9 cellular contexts compared by ENCODE assay signal in genomic region chr2:219280682-219281081, GRCh38. TPM values are rescaled to one million over a fixed set of nuclear protein-coding genes. Genes with fewer than 3 reads are reported as not detected.
DNase-seq lines count a peak whose midpoint lies in the region; ATAC-seq, FAIRE-seq and TF ChIP-seq lines count a peak whose summit lies in the region.
"Had no signal": no experiment of that assay in that cellular context is flagged by ENCODE, and none has a peak within 500 bp of the region (broad histone marks: within the 10 kb centered on the region; RNA-seq: fewer than 3 reads in every experiment).

No MANE protein-coding gene starts in this region.

- ATAC-seq in HG02678 (IDR thresholded peaks at IDR 0.05; ENCODE audit: unreplicated experiment): no peak
- ATAC-seq: pancreas had no signal

- H3K27me3 ChIP-seq in BLaER1 treated with 17β-estradiol and CSF1 and Interleukin-3, amounts not matched to agents 10 nM and 100 nM: no peaks in the 10 kb centered on the region
- H3K27me3 ChIP-seq in Loucy (ENCODE audit: insufficient read depth, low read length, poor library complexity, severe bottlenecking): no peaks in the 10 kb centered on the region
- H3K27me3 ChIP-seq in osteoblast (ENCODE audit: insufficient read depth, low read length): no peaks in the 10 kb centered on the region
- H3K27me3 ChIP-seq: pancreas had no signal

- H3K9me3 Mint-ChIP-seq in chondrocyte (ENCODE audit: low read depth): no peaks in the 10 kb centered on the region

- H3K9ac ChIP-seq in BLaER1 treated with 17β-estradiol and CSF1 and Interleukin-3, amounts not matched to agents 10 nM and 100 nM: peak overlapping the region in 8 of 11 experiments; percentile 7 to 96 (median 82); a peak in 10 of 22 replicates
- H3K9ac ChIP-seq in Loucy (ENCODE audit: low read depth, low read length, poor library complexity, severe bottlenecking): no peak overlapping the region

- TF ChIP-seq CTCF in Loucy (conservative IDR thresholded peaks at IDR 0.05; ENCODE audit: low read length) (no peak), chondrocyte (IDR thresholded peaks at IDR 0.05) (no peak), osteoblast (IDR thresholded peaks at IDR 0.05; ENCODE audit: extremely low read depth, low read depth, low read length) (no peak)

- H3K4me3 Mint-ChIP-seq in chondrocyte (ENCODE audit: unreplicated experiment): peak overlapping the region; percentile 85

- H3K9me3 ChIP-seq in BLaER1 treated with 17β-estradiol and CSF1 and Interleukin-3, amounts not matched to agents 10 nM and 100 nM (replicated peaks in 1 of 11): no peaks in the 10 kb centered on the region
- H3K9me3 ChIP-seq in Loucy (ENCODE audit: insufficient read depth, low read depth, low read length) (no peaks in the 10 kb centered on the region), osteoblast (ENCODE audit: low read depth, low read length) (no peaks in the 10 kb centered on the region)
- H3K9me3 ChIP-seq: pancreas had no signal

- H3K4me1 ChIP-seq in BLaER1 treated with 17β-estradiol and CSF1 and Interleukin-3, amounts not matched to agents 10 nM and 100 nM: peaks cover 62 to 81% (median 79%) of the 10 kb centered on the region in 10 experiments
- peaks cover 23% of the 10 kb centered on the region for H3K4me1 ChIP-seq in Loucy (ENCODE audit: insufficient read depth, low read length, poor library complexity, severe bottlenecking)
- peaks cover 23% of the 10 kb centered on the region for H3K4me1 ChIP-seq in osteoblast (ENCODE audit: insufficient read depth, low read length)

- H3F3A ChIP-seq in Loucy (ENCODE audit: low read depth): no peaks in the 10 kb centered on the region

- DNase-seq in chondrocyte (ENCODE audit: low spot score): peak; percentile 37
- no peak for DNase-seq in osteoblast (ENCODE audit: insufficient read length, low spot score, missing footprints)
- no peak for DNase-seq in NCI-H187 treated with DMSO at 0.1 percent for 48 hours (lab: John Stamatoyannopoulos, UW)
- DNase-seq in H54 (ENCODE audit: insufficient read length, low spot score): no peak
- DNase-seq in NCI-H2196 (lab: John Stamatoyannopoulos, UW; ENCODE audit: unreplicated experiment): no peak

- H3K79me2 ChIP-seq in Loucy (ENCODE audit: insufficient read depth, low read length) (peaks cover 6% of the 10 kb centered on the region; the same call in 1 of the 2 replicates), osteoblast (ENCODE audit: insufficient read depth, low read length) (peaks cover 15% of the 10 kb centered on the region)

- H3K4me2 ChIP-seq in BLaER1 treated with 17β-estradiol and CSF1 and Interleukin-3, amounts not matched to agents 10 nM and 100 nM: peak overlapping the region; percentile 82 to 98 (median 94)
- H3K4me2 ChIP-seq in Loucy (ENCODE audit: low read depth, low read length, poor library complexity, severe bottlenecking): peak overlapping the region; percentile 78
- H3K4me2 ChIP-seq in osteoblast (ENCODE audit: insufficient read depth, low read length): peak overlapping the region; percentile 91

- peak overlapping the region in 4 of 10 experiments; percentile 65 to 76 (median 66); a peak in 3 of 20 replicates for H3K4me3 ChIP-seq in BLaER1 treated with 17β-estradiol and CSF1 and Interleukin-3, amounts not matched to agents 10 nM and 100 nM
- H3K4me3 ChIP-seq in Loucy (ENCODE audit: low read length, poor library complexity, severe bottlenecking) (peak overlapping the region; percentile 75), osteoblast (ENCODE audit: insufficient read depth, low read length) (no peak overlapping the region)

- H3K36me3 ChIP-seq in BLaER1 treated with 17β-estradiol and CSF1 and Interleukin-3, amounts not matched to agents 10 nM and 100 nM: peaks cover 0 to 52% (median 0%) of the 10 kb centered on the region in 11 experiments; a peak in 6 of 22 replicates
- H3K36me3 ChIP-seq in Loucy (ENCODE audit: insufficient read depth, low read length) (no peaks in the 10 kb centered on the region; the same call in 1 of the 2 replicates), osteoblast (ENCODE audit: insufficient read depth, low read length) (peaks cover 38% of the 10 kb centered on the region)

- no peak for FAIRE-seq in H54 (lab: Jason Lieb, UNC)
- FAIRE-seq: pancreas had no signal

- H3K36me3 Mint-ChIP-seq in chondrocyte (ENCODE audit: low read depth): peaks cover 11% of the 10 kb centered on the region

- no peaks in the 10 kb centered on the region for H3K27me3 Mint-ChIP-seq in chondrocyte (ENCODE audit: low read depth)

- TF ChIP-seq POLR2A in H54 (IDR thresholded peaks at IDR 0.05; ENCODE audit: low read depth, low read length): no peak

- H3K4me1 Mint-ChIP-seq in chondrocyte (ENCODE audit: low read depth): peaks cover 56% of the 10 kb centered on the region

- no peak overlapping the region for H2AFZ ChIP-seq in Loucy (ENCODE audit: low read length)
- no peak overlapping the region for H2AFZ ChIP-seq in osteoblast (ENCODE audit: low read length)

- no peaks in the 10 kb centered on the region for H3K9me2 ChIP-seq in Loucy (replicated peaks; ENCODE audit: low read depth, low read length)

- peak overlapping the region in 1 of 11 experiments; percentile 97; a peak in 1 of 22 replicates for H3K27ac ChIP-seq in BLaER1 treated with 17β-estradiol and CSF1 and Interleukin-3, amounts not matched to agents 10 nM and 100 nM
- H3K27ac ChIP-seq in osteoblast (ENCODE audit: low read depth, low read length): peak overlapping the region; percentile 97

- no peak overlapping the region for H3K27ac Mint-ChIP-seq in chondrocyte (ENCODE audit: unreplicated experiment)

- H4K20me1 ChIP-seq in BLaER1 treated with 17β-estradiol and CSF1 and Interleukin-3, amounts not matched to agents 10 nM and 100 nM: peaks cover 17 to 52% (median 28%) of the 10 kb centered on the region in 11 experiments; a peak in 16 of 22 replicates
- peaks cover 6% of the 10 kb centered on the region for H4K20me1 ChIP-seq in Loucy (ENCODE audit: insufficient read depth, low read length, poor library complexity, severe bottlenecking)
- peaks cover 7% of the 10 kb centered on the region for H4K20me1 ChIP-seq in osteoblast (ENCODE audit: insufficient read depth, low read length)

RNA-seq across cellular contexts. Expression of gene DNAJB2, which starts 1.5 kb away (rescaled TPM):
- 50.7 to 55.6 TPM (median 55.0 TPM) in 3 replicates for total RNA-seq in chondrocyte
- total RNA-seq in osteoblast: 33.3 and 41.3 TPM in 2 replicates

RNA-seq across cellular contexts. Expression of gene TUBA4A, which starts 27.0 kb away (rescaled TPM):
- total RNA-seq in chondrocyte (9.4 to 19.7 TPM (median 11.5 TPM) in 3 replicates), osteoblast (11.9 and 13.6 TPM in 2 replicates)

RNA-seq across cellular contexts. Expression of gene TUBA4B, which starts 27.6 kb away (rescaled TPM):
- not detected in 3 replicates for total RNA-seq in chondrocyte
- total RNA-seq in osteoblast: not detected in 2 replicates
- total RNA-seq: pancreas had no signal

RNA-seq across cellular contexts. Expression of gene PTPRN, which starts 28.5 kb away (rescaled TPM):
- total RNA-seq in chondrocyte: 0.67 to 0.87 TPM (median 0.80 TPM) in 3 replicates
- under 0.01 and 1.2 TPM in 2 replicates for total RNA-seq in osteoblast

RNA-seq across cellular contexts. Expression of gene STK16, which starts 35.4 kb away (rescaled TPM):
- total RNA-seq in chondrocyte (24.4 to 32.0 TPM (median 25.9 TPM) in 3 replicates), osteoblast (29.5 and 31.8 TPM in 2 replicates)
